14 cellular contexts compared by ENCODE assay signal in the genomic region with DNA sequence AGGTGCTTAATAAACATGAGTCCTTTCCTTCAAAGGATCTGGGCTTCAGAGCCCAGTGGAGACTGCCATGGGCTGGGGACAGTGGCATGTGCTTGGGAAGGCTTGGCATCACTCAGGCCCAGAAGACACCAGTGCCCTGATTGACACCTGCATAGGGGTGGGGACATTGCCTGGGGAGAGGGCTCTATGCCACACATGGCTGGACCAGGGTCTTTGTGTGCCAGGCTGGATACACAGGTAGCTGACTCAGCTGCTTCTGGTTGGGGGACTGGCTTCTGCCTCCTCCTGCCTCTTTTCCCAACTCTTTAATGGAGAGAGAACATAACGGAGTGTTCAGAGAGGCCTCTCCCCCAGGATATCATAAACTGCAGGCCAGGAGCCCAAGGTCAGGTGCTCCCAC.
DNase-seq lines count a peak whose midpoint lies in the region; ATAC-seq and TF ChIP-seq lines count a peak whose summit lies in the region.
"Had no signal": no experiment of that assay in that cellular context is flagged by ENCODE, and none has a peak within 500 bp of the region (broad histone marks: within the 10 kb centered on the region; RNA-seq: fewer than 3 reads in every experiment).

No MANE protein-coding gene starts in this region.

- H3K4me1 Mint-ChIP-seq in GM23338 (peaks cover 21% of the 10 kb centered on the region), T-helper 17 cell (peaks cover 10% of the 10 kb centered on the region), endothelial cell (ENCODE audit: unreplicated experiment) (peaks cover 20% of the 10 kb centered on the region)

- H3K27ac Mint-ChIP-seq in GM23338 (no peak overlapping the region), T-helper 17 cell (no peak overlapping the region), endothelial cell (ENCODE audit: unreplicated experiment) (no peak overlapping the region)

- H3K4me3 ChIP-seq in GM23338: no peak overlapping the region
- H3K4me3 ChIP-seq: GM23248, SJCRH30 had no signal

- no peak overlapping the region for H2AFZ ChIP-seq in GM23338
- H2AFZ ChIP-seq: GM23248 had no signal

- H4K20me1 ChIP-seq in GM23338 (replicated peaks; ENCODE audit: insufficient read depth): no peaks in the 10 kb centered on the region

- TF ChIP-seq CTCF in GM23338 (conservative IDR thresholded peaks at IDR 0.05; ENCODE audit: low read depth in 2 of 2) (no peak), endothelial cell (IDR thresholded peaks at IDR 0.05; ENCODE audit: unreplicated experiment) (no peak)

- H3K4me2 ChIP-seq in GM23338: no peak overlapping the region

- H3K79me2 ChIP-seq in GM23338 (replicated peaks; ENCODE audit: insufficient read depth): no peaks in the 10 kb centered on the region

- ATAC-seq in GM23338 (no peak), T-helper 17 cell (no peak)

- H3K27ac ChIP-seq in GM23338 (ENCODE audit: low read depth): no peak overlapping the region
- H3K27ac ChIP-seq: GM23248, SJCRH30 had no signal

- H3K27me3 ChIP-seq in GM23338 (ENCODE audit: insufficient read depth): no peaks in the 10 kb centered on the region
- H3K27me3 ChIP-seq: SJCRH30 had no signal

- H3F3A ChIP-seq in GM23338 (replicated peaks; ENCODE audit: low read depth): no peaks in the 10 kb centered on the region

- no peaks in the 10 kb centered on the region for H3K9me2 ChIP-seq in GM23338 (ENCODE audit: insufficient read depth)

- H3K36me3 Mint-ChIP-seq in GM23338 (ENCODE audit: low read depth) (peaks cover 21% of the 10 kb centered on the region), T-helper 17 cell (ENCODE audit: low read depth) (peaks cover 2% of the 10 kb centered on the region), endothelial cell (ENCODE audit: low read depth, unreplicated experiment) (peaks cover 17% of the 10 kb centered on the region)

- peak overlapping the region; percentile 37; the same call in 1 of the 3 replicates for H3K4me3 Mint-ChIP-seq in GM23338
- peak overlapping the region; percentile 12 for H3K4me3 Mint-ChIP-seq in T-helper 17 cell
- H3K4me3 Mint-ChIP-seq in endothelial cell (ENCODE audit: unreplicated experiment): peak overlapping the region; percentile 25

- no peaks in the 10 kb centered on the region for H3K36me3 ChIP-seq in GM23338 (ENCODE audit: insufficient read depth)
- H3K36me3 ChIP-seq: SJCRH30 had no signal

- H3K4me1 ChIP-seq in GM23338 (ENCODE audit: insufficient read depth): peaks cover 13% of the 10 kb centered on the region; the same call in 1 of the 2 replicates
- H3K4me1 ChIP-seq: SJCRH30 had no signal

- H3K9me3 ChIP-seq in T-helper 17 cell (ENCODE audit: control insufficient read depth, low read length, poor library complexity, severe bottlenecking): no peaks in the 10 kb centered on the region
- H3K9me3 ChIP-seq: SJCRH30 had no signal

- peaks cover 26% of the 10 kb centered on the region for H3K27me3 Mint-ChIP-seq in GM23338 (ENCODE audit: insufficient read depth, low read depth, poor library complexity)
- H3K27me3 Mint-ChIP-seq in T-helper 17 cell: peaks cover 39% of the 10 kb centered on the region
- H3K27me3 Mint-ChIP-seq in endothelial cell (ENCODE audit: unreplicated experiment): peaks cover 13% of the 10 kb centered on the region

- intact Hi-C loops in posterior vena cava (cut with DNase I): loop anchor here in 1 of 2 donors (5.0 kb wide), 1 partner anchor 66 kb away; no protein-coding TSS in a partner anchor

- H3K9me3 Mint-ChIP-seq in GM23338 (peaks cover 15% of the 10 kb centered on the region), endothelial cell (ENCODE audit: unreplicated experiment) (no peaks in the 10 kb centered on the region)

- DNase-seq in GM23338 (ENCODE audit: low spot score) (no peak), T-helper 17 cell (no peak), endothelial cell (ENCODE audit: low spot score) (no peak), posterior vena cava (ENCODE audit: low spot score) (peak; percentile 51), KG1 (lab: John Stamatoyannopoulos, UW) (no peak), midbrain (lab: John Stamatoyannopoulos, UW) (no peak), amniotic stem cell (lab: John Stamatoyannopoulos, UW) (no peak), EL (no peak)
- DNase-seq: GM23248, NCI-H1105, NCI-H2081 treated with DMSO at 0.1 percent for 48 hours, NCI-H510A, NCI-H748 treated with DMSO at 0.1 percent for 48 hours, SJCRH30 had no signal

TF ChIP-seq in GM23338, 12 proteins besides CTCF, POLR2A, EP300 and RAD21:
- no peak for TF ChIP-seq ZNF114 (CRISPR knock-in tag; IDR thresholded peaks at IDR 0.05)
- no peak for TF ChIP-seq POLR2AphosphoS5 (IDR thresholded peaks at IDR 0.05; ENCODE audit: low read depth)
